Comparison of ENCODE assay signal across 14 cellular contexts in genomic region chr1:203906932-203907331, GRCh38. TPM values are rescaled to one million over a fixed set of nuclear protein-coding genes. Genes with fewer than 3 reads are reported as not detected.
DNase-seq lines count a peak whose midpoint lies in the region; ATAC-seq and TF ChIP-seq lines count a peak whose summit lies in the region.
"Had no signal": no experiment of that assay in that cellular context is flagged by ENCODE, and none has a peak within 500 bp of the region (broad histone marks: within the 10 kb centered on the region; RNA-seq: fewer than 3 reads in every experiment).

No MANE protein-coding gene starts in this region.

- TF ChIP-seq CTCF in AG04450 (IDR thresholded peaks at IDR 0.05; ENCODE audit: low read depth, low read length) = no peak
- TF ChIP-seq CTCF in astrocyte of the spinal cord (IDR thresholded peaks at IDR 0.05; ENCODE audit: low read depth, low read length) = no peak

- POLR2A ChIA-PET in AG04450 (lab: Yijun Ruan, JAX) = no interaction called here

- H3K9me3 ChIP-seq in AG04450 (ENCODE audit: control insufficient read depth, insufficient read depth, low read length) = no peaks in the 10 kb centered on the region
- H3K9me3 ChIP-seq: sigmoid colon had no signal

- CTCF ChIA-PET in AG04450 (lab: Charles Lee) = no interaction called here

- DNase-seq in AG04450 (ENCODE audit: low read depth, low spot score) (peak; percentile 66), LHCN-M2 (ENCODE audit: low read depth) (peak; percentile 90), astrocyte of the spinal cord (ENCODE audit: low read depth, low spot score) (peak; percentile 86), kidney tubule cell (ENCODE audit: low spot score) (peak; percentile 81), retina (no peak), NAMALWA (ENCODE audit: low spot score) (no peak)
- no peak for DNase-seq in stimulated activated CD4-positive, alpha-beta T cell treated with anti-CD3 and anti-CD28 coated beads, Interleukin-2, amount 100 ng/mL, for 48 hours
- DNase-seq: CD4-positive, alpha-beta T cell; effector CD8-positive, alpha-beta T cell; H7; NCI-H446 treated with DMSO at 0.1 percent for 48 hours; sigmoid colon; stimulated activated naive CD4-positive, alpha-beta T cell had no signal

- no peak for ATAC-seq in GM19351 (IDR thresholded peaks at IDR 0.05; ENCODE audit: unreplicated experiment)

- in situ Hi-C loops in astrocyte of the spinal cord (cut with HindIII; ENCODE audit: low sequenced_read_pairs) = no loop called here

- H3K4me3 ChIP-seq in AG04450 (ENCODE audit: low read depth, low read length) (no peak overlapping the region), astrocyte of the spinal cord (ENCODE audit: low read depth, low read length) (no peak overlapping the region)
- H3K4me3 ChIP-seq: sigmoid colon had no signal

- H3K27ac ChIP-seq in AG04450 (ENCODE audit: low read depth, low read length) = peak overlapping the region; percentile 33
- H3K27ac ChIP-seq: sigmoid colon had no signal

- no peaks in the 10 kb centered on the region for H3K27me3 ChIP-seq in AG04450 (ENCODE audit: control insufficient read depth, insufficient read depth, low read length)
- H3K27me3 ChIP-seq: sigmoid colon had no signal

RNA-seq across cellular contexts. Expression of gene SNRPE, which starts 45.5 kb away (rescaled TPM):
- 227 and 278 TPM in 2 replicates for polyA plus RNA-seq in AG04450 (2011; rRNA removed)
- polyA minus RNA-seq in AG04450 (2011; rRNA and poly(A)+ RNA removed) = 30.6 and 41.1 TPM in 2 replicates
- total RNA-seq in LHCN-M2 (2014; rRNA removed) = 56.7 and 59.2 TPM in 2 replicates
- polyA plus RNA-seq in LHCN-M2 (2012) = 197 TPM

Comparison
In these comparisons a context has a peak if more than half of its experiments do, and no peak if none do; other contexts are left out.
1. DNase-seq: peak in AG04450 (single experiment), LHCN-M2 (single experiment), astrocyte of the spinal cord (single experiment) and kidney tubule cell (single experiment); none in retina (single experiment), NAMALWA (single experiment) and stimulated activated CD4-positive, alpha-beta T cell treated with anti-CD3 and anti-CD28 coated beads, Interleukin-2, amount 100 ng/mL, for 48 hours (0 of 2).